ENCODE assay signal across 15 cellular contexts in the genomic region with DNA sequence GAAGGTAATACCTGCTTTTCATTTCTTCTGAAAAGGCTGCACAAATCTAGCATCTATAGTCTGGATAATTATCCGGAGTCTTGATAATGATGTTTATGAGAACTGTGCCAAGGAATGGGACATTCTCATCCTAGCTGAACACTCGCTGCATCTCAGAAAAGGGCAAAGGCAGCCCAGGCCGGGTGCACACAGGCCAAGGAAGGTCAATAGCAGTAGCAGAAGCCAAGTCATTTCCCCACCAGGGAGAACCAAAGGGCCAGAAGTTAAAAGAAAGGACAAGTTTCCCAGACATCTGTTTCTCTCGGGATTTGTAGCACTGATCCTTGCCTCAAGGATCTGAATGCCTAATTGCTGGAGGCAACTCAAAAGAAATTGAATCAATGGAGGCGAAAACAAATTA.
DNase-seq lines count a peak whose midpoint lies in the region; ATAC-seq and TF ChIP-seq lines count a peak whose summit lies in the region.
"Had no signal": no experiment of that assay in that cellular context is flagged by ENCODE, and none has a peak within 500 bp of the region (broad histone marks: within the 10 kb centered on the region; RNA-seq: fewer than 3 reads in every experiment).

No MANE protein-coding gene starts in this region.

- H4K20me1 ChIP-seq in BLaER1, result no peaks in the 10 kb centered on the region

- H3K9me3 ChIP-seq in BLaER1, result peaks cover 31% of the 10 kb centered on the region
- no peaks in the 10 kb centered on the region for H3K9me3 ChIP-seq in WERI-Rb-1 (ENCODE audit: severe bottlenecking)
- no peaks in the 10 kb centered on the region for H3K9me3 ChIP-seq in left ventricle myocardium inferior (replicated peaks)
- H3K9me3 ChIP-seq: HAP-1 had no signal

- DNase-seq in WERI-Rb-1 (peak; percentile 29), left ventricle myocardium inferior (peak; percentile 33), sciatic nerve (ENCODE audit: low spot score) (no peak), NCI-H1105 (lab: John Stamatoyannopoulos, UW) (no peak)
- DNase-seq in activated CD4-positive, alpha-beta T cell treated with anti-CD3 and anti-CD28 coated beads for 48 hours, result no peak
- DNase-seq: BE2C; CD8-positive, alpha-beta T cell; COR-L47; DMS153; DMS79 treated with DMSO at 0.1 percent for 48 hours; EL; GOT3 had no signal

- no peak overlapping the region for H3K4me3 ChIP-seq in BLaER1
- no peak overlapping the region for H3K4me3 ChIP-seq in WERI-Rb-1 (ENCODE audit: low read depth, low read length)
- no peak overlapping the region for H3K4me3 ChIP-seq in left ventricle myocardium inferior
- H3K4me3 ChIP-seq: A549, HAP-1 had no signal

- no peak overlapping the region for H3K27ac ChIP-seq in BLaER1
- no peak overlapping the region for H3K27ac ChIP-seq in WERI-Rb-1
- peak overlapping the region; percentile 67 for H3K27ac ChIP-seq in left ventricle myocardium inferior (replicated peaks)
- H3K27ac ChIP-seq: A549 had no signal

- intact Hi-C loops in left ventricle myocardium inferior (cut with micrococcal nuclease) (no loop called here), sciatic nerve (cut with DNase I) (no loop called here)

- H3K27me3 ChIP-seq in BLaER1 (no peaks in the 10 kb centered on the region), WERI-Rb-1 (ENCODE audit: insufficient read depth, low read depth, severe bottlenecking) (no peaks in the 10 kb centered on the region), left ventricle myocardium inferior (ENCODE audit: low read depth) (no peaks in the 10 kb centered on the region)
- H3K27me3 ChIP-seq: BE2C had no signal

- H3K9ac ChIP-seq in BLaER1, result no peak overlapping the region

- TF ChIP-seq CTCF in WERI-Rb-1 (IDR thresholded peaks at IDR 0.05; ENCODE audit: low read depth, low read length) (peak; percentile 22; the same call in 1 of the 2 replicates), left ventricle myocardium inferior (IDR thresholded peaks at IDR 0.05; ENCODE audit: borderline replicate concordance) (peak; percentile 35)

- ATAC-seq in sciatic nerve, result peak; percentile 51
- ATAC-seq: A549; CD8-positive, alpha-beta T cell had no signal

- no peaks in the 10 kb centered on the region for H3K36me3 ChIP-seq in BLaER1
- no peaks in the 10 kb centered on the region for H3K36me3 ChIP-seq in WERI-Rb-1
- no peaks in the 10 kb centered on the region for H3K36me3 ChIP-seq in left ventricle myocardium inferior
- H3K36me3 ChIP-seq: BE2C, HAP-1 had no signal

- H3K4me1 ChIP-seq in BLaER1, result peaks cover 12% of the 10 kb centered on the region
- peaks cover 26% of the 10 kb centered on the region for H3K4me1 ChIP-seq in left ventricle myocardium inferior
- H3K4me1 ChIP-seq: HAP-1 had no signal

- 0 out of 2 replicates have a peak overlapping the region, but pooled peaks have one; percentile 2 for H3K4me2 ChIP-seq in BLaER1
- H3K4me2 ChIP-seq: A549 had no signal

Comparison
In these comparisons a context has a peak if more than half of its experiments do, and no peak if none do; other contexts are left out.
1. DNase-seq: peak in WERI-Rb-1 (single experiment) and left ventricle myocardium inferior (single experiment); none in sciatic nerve (single experiment), NCI-H1105 (single experiment) and activated CD4-positive, alpha-beta T cell treated with anti-CD3 and anti-CD28 coated beads for 48 hours (single experiment).